In the genomic region with DNA sequence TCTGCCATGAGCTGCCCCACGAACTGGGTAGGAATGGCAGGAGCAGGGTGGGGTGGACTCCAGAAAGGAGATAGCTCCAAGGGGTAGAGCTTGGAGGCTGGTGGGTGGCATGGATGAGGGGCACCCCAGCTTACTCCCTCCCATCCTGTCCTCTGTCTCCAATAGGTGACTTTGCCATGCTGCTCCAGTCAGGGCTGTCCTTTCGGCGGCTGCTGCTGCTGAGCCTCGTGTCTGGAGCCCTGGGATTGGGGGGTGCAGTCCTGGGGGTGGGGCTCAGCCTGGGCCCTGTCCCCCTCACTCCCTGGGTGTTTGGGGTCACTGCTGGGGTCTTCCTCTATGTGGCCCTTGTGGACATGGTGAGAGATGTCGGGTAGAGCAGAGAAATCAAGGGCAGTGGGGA, we compare ENCODE assay signal across 18 cellular contexts. TPM values are rescaled to one million over a fixed set of nuclear protein-coding genes. Genes with fewer than 3 reads are reported as not detected.
DNase-seq lines count a peak whose midpoint lies in the region; ATAC-seq, FAIRE-seq and TF ChIP-seq lines count a peak whose summit lies in the region.
"Had no signal": no experiment of that assay in that cellular context is flagged by ENCODE, and none has a peak within 500 bp of the region (broad histone marks: within the 10 kb centered on the region; RNA-seq: fewer than 3 reads in every experiment).

No MANE protein-coding gene starts in this region.

- no peaks in the 10 kb centered on the region for H3K27me3 ChIP-seq in psoas muscle (ENCODE audit: insufficient read depth in 3 of 3, low read length in 2 of 3)
- no peaks in the 10 kb centered on the region for H3K27me3 ChIP-seq in Peyer's patch
- H3K27me3 ChIP-seq in tibial artery = no peaks in the 10 kb centered on the region

- no peak for FAIRE-seq in GM12891 (lab: Jason Lieb, UNC)
- FAIRE-seq: A204.1, GM12892, H1 had no signal

- H3K4me3 ChIP-seq in psoas muscle (no peak overlapping the region), Peyer's patch (no peak overlapping the region), tibial artery (no peak overlapping the region)

- CTCF ChIA-PET in RWPE1 (lab: Yijun Ruan, JAX) = interaction anchor here (0.6 to 1.4 kb wide), 2 partner anchors 11 to 30 kb away, joined by 3 read pairs; no protein-coding TSS in a partner anchor

- H3K27ac ChIP-seq in RWPE1 (peak overlapping the region; percentile 18; the same call in 1 of the 2 replicates), psoas muscle (no peak overlapping the region), Peyer's patch (no peak overlapping the region), tibial artery (no peak overlapping the region)
- H3K27ac ChIP-seq: HL-60 had no signal

- TF ChIP-seq CTCF in RWPE1 (conservative IDR thresholded peaks at IDR 0.05; ENCODE audit: low read depth) (no peak), psoas muscle (IDR thresholded peaks at IDR 0.05) (no peak), Peyer's patch (IDR thresholded peaks at IDR 0.05) (no peak), tibial artery (IDR thresholded peaks at IDR 0.05) (no peak)

- no peak for TF ChIP-seq POLR2A in GM12891 (IDR thresholded peaks at IDR 0.05; ENCODE audit: low read depth, low read length)
- no peak for TF ChIP-seq POLR2A in Peyer's patch (IDR thresholded peaks at IDR 0.05)

- H3K9me3 ChIP-seq in psoas muscle = no peaks in the 10 kb centered on the region
- no peaks in the 10 kb centered on the region for H3K9me3 ChIP-seq in Peyer's patch
- H3K9me3 ChIP-seq in tibial artery = no peaks in the 10 kb centered on the region

- POLR2A ChIA-PET in RWPE1 (lab: Yijun Ruan, JAX; ENCODE audit: low non-redundant PET) = no interaction called here

- 52 to 61% (median 52%) methylated on average over 5 of the region's 5 CpGs for WGBS in psoas muscle, 3 donors

- intact Hi-C loops in left colon (cut with DNase I, micrococcal nuclease) = no loop called here
- intact Hi-C loops in psoas muscle (cut with DNase I) = no loop called here
- intact Hi-C loops in tibial artery (cut with DNase I; ENCODE audit: low total_unique reads) = no loop called here

- ATAC-seq in left colon = peak; percentile 5
- peak in 3 of 4 donors; percentile 2 to 24 (median 3) for ATAC-seq in psoas muscle

- H3K36me3 ChIP-seq in psoas muscle (ENCODE audit: insufficient read depth in 1 of 2, low read depth in 1 of 2) = peaks cover 2 to 34% of the 10 kb centered on the region in 2 donors
- H3K36me3 ChIP-seq in Peyer's patch = peaks cover 0 to 52% (median 0%) of the 10 kb centered on the region in 3 donors
- H3K36me3 ChIP-seq in tibial artery = peaks cover 22 to 59% (median 45%) of the 10 kb centered on the region in 3 donors

- DNase-seq in GM12891 (ENCODE audit: insufficient read length, low spot score) (no peak), RWPE1 (ENCODE audit: low spot score) (no peak), left colon (no peak), psoas muscle (no peak), Peyer's patch (no peak), NAMALWA (ENCODE audit: low spot score) (no peak), A172 (ENCODE audit: low spot score) (no peak), tibial artery (no peak)
- DNase-seq: C1 segment of cervical spinal cord; Calu3; CD4-positive, alpha-beta T cell; DMS 273 treated with DMSO at 0.1 percent for 48 hours; HCEC 1CT had no signal

- H3K4me1 ChIP-seq in psoas muscle (no peaks in the 10 kb centered on the region), Peyer's patch (no peaks in the 10 kb centered on the region), tibial artery (no peaks in the 10 kb centered on the region)

TF ChIP-seq in GM12891, 5 proteins besides CTCF, POLR2A, EP300 and RAD21:
- TF ChIP-seq POLR2AphosphoS5 (IDR thresholded peaks at IDR 0.05; ENCODE audit: low read depth, low read length) = 0 out of 2 replicates have a peak, but pooled peaks have one; percentile 6
- TF ChIP-seq SPI1 (IDR thresholded peaks at IDR 0.05; ENCODE audit: low read depth, low read length) = no peak
TF ChIP-seq in GM12891: peak in this region for 1.

RNA-seq across cellular contexts. Expression of gene SLC39A5, which starts 7.1 kb away (rescaled TPM):
- 0.24 TPM for polyA plus RNA-seq in GM12891 (2012; ENCODE audit: low read depth, missing spikeins)
- total RNA-seq in left colon (100 to 1,000 TPM; 152 to 244 TPM), psoas muscle (not detected), Peyer's patch (100 to 1,000 TPM in 3 of 4 donors, 10 to 100 TPM in 1; 96.6 to 950 (median 626) TPM)
- under 1 TPM in 2 of 3 donors, not detected in 1; 0.16 to 0.23 TPM for polyA plus RNA-seq in psoas muscle
- not detected in 2 replicates for total RNA-seq in A172 (2014; rRNA removed; shearing (Covaris generic))
- total RNA-seq: Calu3, G401, H1 had no signal

RNA-seq across cellular contexts. Expression of gene NABP2, which starts 12.8 kb away (rescaled TPM):
- polyA plus RNA-seq in GM12891 (2012; ENCODE audit: low read depth, missing spikeins) = 39.2 TPM
- total RNA-seq in left colon (10 to 100 TPM; 23.2 to 29.5 TPM), psoas muscle (10 to 100 TPM; 27.2 to 32.1 (median 29.8) TPM), Peyer's patch (10 to 100 TPM; 15.3 to 25.3 (median 23.5) TPM)
- 10 to 100 TPM; 27.1 to 65.7 (median 31.0) TPM for polyA plus RNA-seq in psoas muscle
- 60.9 and 65.0 TPM in 2 replicates for total RNA-seq in A172 (2014; rRNA removed; shearing (Covaris generic))

RNA-seq across cellular contexts. Expression of gene RNF41, which starts 15.3 kb away (rescaled TPM):
- polyA plus RNA-seq in GM12891 (2012; ENCODE audit: low read depth, missing spikeins) = 14.9 TPM
- total RNA-seq in left colon (10 to 100 TPM; 31.5 to 35.1 TPM), psoas muscle (10 to 100 TPM; 22.4 to 41.7 (median 34.8) TPM), Peyer's patch (10 to 100 TPM; 23.8 to 52.0 (median 37.6) TPM)
- polyA plus RNA-seq in psoas muscle = 10 to 100 TPM; 21.9 to 54.9 (median 22.9) TPM
- 51.8 and 52.9 TPM in 2 replicates for total RNA-seq in A172 (2014; rRNA removed; shearing (Covaris generic))

RNA-seq across cellular contexts. Expression of gene ANKRD52, which starts 21.2 kb away (rescaled TPM):
- polyA plus RNA-seq in GM12891 (2012; ENCODE audit: low read depth, missing spikeins) = 14.7 TPM
- 10 to 100 TPM; 47.4 to 54.8 TPM for total RNA-seq in left colon
- 10 to 100 TPM; 14.2 to 37.5 (median 21.5) TPM for total RNA-seq in psoas muscle
- 10 to 100 TPM in 1 of 3 donors, 1 to 10 TPM in 2; 5.7 to 33.6 (median 6.5) TPM for polyA plus RNA-seq in psoas muscle
- total RNA-seq in Peyer's patch = 10 to 100 TPM; 30.5 to 48.7 (median 36.6) TPM
- total RNA-seq in A172 (2014; rRNA removed; shearing (Covaris generic)) = 33.4 and 34.0 TPM in 2 replicates

RNA-seq across cellular contexts. Expression of gene COQ10A, which starts 29.8 kb away (rescaled TPM):
- polyA plus RNA-seq in GM12891 (2012; ENCODE audit: low read depth, missing spikeins) = 4.4 TPM
- total RNA-seq in left colon (1 to 10 TPM; 4.1 to 5.3 TPM), psoas muscle (10 to 100 TPM; 24.3 to 86.6 (median 54.7) TPM), Peyer's patch (10 to 100 TPM in 2 of 4 donors, 1 to 10 TPM in 2; 9.1 to 14.8 (median 11.8) TPM)
- polyA plus RNA-seq in psoas muscle = 100 to 1,000 TPM in 1 of 3 donors, 10 to 100 TPM in 2; 16.2 to 105 (median 63.5) TPM
- total RNA-seq in A172 (2014; rRNA removed; shearing (Covaris generic)) = 21.5 and 34.6 TPM in 2 replicates

Comparison
In these comparisons a context has a peak if more than half of its experiments do, and no peak if none do; other contexts are left out.
1. RNA of gene SLC39A5, which starts 7.1 kb away (total RNA-seq): 96.6 to 950 TPM in Peyer's patch and 152 to 244 TPM in left colon; not detected in psoas muscle and not detected in A172; every median in the first group is over 10 times any median in the second.